6 cellular contexts compared by ENCODE assay signal in genomic region chr17:73399056-73399455, GRCh38.
"Had no signal": no experiment of that assay in that cellular context is flagged by ENCODE, and none has a peak within 500 bp of the region (broad histone marks: within the 10 kb centered on the region; RNA-seq: fewer than 3 reads in every experiment).

No MANE protein-coding gene starts in this region.

- H3K4me3 Mint-ChIP-seq: GM23338 had no signal

- DNase-seq: HCEC 1CT, KG1 had no signal

- H2AFZ ChIP-seq: GM23338 had no signal

- H3K4me2 ChIP-seq: GM23338 had no signal

- H3K4me3 ChIP-seq: GM23338, K562 had no signal

- H3K9me3 Mint-ChIP-seq: GM23338 had no signal

- H3K27ac ChIP-seq: HL-60 had no signal

- ATAC-seq: GM23338, HepG2, K562 had no signal

- H3K27ac Mint-ChIP-seq: GM23338 had no signal

- H3K4me1 Mint-ChIP-seq: GM23338 had no signal
